Comparison of ENCODE assay signal across 1 cellular context in the genomic region with DNA sequence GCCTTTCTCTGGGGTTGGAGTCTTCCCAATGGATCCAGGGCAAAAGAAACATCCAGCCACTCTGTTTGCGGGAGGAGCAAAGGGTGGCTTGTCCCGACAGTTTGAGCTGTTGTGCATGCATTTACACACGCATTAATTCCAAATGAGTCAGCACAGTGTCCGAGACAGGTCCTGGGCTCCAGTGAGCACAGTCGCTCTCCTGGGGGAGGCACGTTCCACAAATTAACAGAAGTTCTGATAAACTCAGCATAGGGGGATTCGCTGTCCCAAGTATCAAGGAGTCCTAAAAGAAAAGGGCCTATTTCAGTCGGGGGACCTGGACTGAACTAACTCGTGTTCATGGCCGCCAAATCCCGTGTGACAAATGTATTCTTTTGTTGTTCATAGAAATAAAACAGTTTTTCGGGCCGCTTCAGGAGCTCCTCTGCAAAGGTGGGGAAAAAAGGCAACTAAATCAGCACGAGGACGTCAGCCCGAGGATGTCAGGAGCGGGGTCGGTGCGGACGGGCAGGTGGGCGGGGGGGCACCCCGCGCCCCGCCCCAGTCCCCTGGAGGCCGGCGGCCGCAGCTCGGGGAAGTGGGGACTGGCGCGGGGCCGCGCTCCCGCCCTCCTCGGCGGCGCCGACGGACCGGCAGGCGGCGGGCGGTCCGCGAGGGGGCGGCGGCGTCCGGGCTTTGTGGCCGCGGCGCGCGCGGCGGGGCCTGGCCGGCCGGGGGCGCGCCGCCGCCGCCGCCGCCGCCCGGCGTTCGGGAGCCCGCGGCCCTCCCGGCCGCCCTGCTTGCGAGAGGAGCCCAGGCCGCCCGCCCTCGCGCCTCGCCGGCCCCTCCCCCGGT.
TF ChIP-seq lines count a peak whose summit lies in the region.

A gene with protein sequence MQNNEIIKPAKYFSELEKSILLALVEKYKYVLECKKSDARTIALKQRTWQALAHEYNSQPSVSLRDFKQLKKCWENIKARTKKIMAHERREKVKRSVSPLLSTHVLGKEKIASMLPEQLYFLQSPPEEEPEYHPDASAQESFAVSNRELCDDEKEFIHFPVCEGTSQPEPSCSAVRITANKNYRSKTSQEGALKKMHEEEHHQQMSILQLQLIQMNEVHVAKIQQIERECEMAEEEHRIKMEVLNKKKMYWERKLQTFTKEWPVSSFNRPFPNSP (plus strand): TSS at position 612 of the 834 bp plus-strand sequence. CDS start 14,796 bp downstream, outside the sequence.

TF ChIP-seq in HepG2, 621 proteins besides CTCF, POLR2A, EP300 and RAD21 (continued from another document):
- TF ChIP-seq SMAD9 (CRISPR knock-in tag; IDR thresholded peaks at IDR 0.05) (no peak), MIXL1 (CRISPR knock-in tag; IDR thresholded peaks at IDR 0.05) (peak; percentile 34; the same call in 1 of the 2 replicates), KDM5A (IDR thresholded peaks at IDR 0.05; ENCODE audit: borderline replicate concordance, low read length) (no peak), ZNF512B (CRISPR knock-in tag; IDR thresholded peaks at IDR 0.05; ENCODE audit: borderline replicate concordance) (no peak), JDP2 (CRISPR knock-in tag; IDR thresholded peaks at IDR 0.05; ENCODE audit: borderline replicate concordance) (no peak), ARNT (IDR thresholded peaks at IDR 0.05) (no peak), ZMYM4 (CRISPR knock-in tag; IDR thresholded peaks at IDR 0.05) (0 out of 2 replicates have a peak, but pooled peaks have one; percentile 42)
TF ChIP-seq in HepG2: peak in this region for 84.
